ENCODE assay signal across 1 cellular context in the genomic region with DNA sequence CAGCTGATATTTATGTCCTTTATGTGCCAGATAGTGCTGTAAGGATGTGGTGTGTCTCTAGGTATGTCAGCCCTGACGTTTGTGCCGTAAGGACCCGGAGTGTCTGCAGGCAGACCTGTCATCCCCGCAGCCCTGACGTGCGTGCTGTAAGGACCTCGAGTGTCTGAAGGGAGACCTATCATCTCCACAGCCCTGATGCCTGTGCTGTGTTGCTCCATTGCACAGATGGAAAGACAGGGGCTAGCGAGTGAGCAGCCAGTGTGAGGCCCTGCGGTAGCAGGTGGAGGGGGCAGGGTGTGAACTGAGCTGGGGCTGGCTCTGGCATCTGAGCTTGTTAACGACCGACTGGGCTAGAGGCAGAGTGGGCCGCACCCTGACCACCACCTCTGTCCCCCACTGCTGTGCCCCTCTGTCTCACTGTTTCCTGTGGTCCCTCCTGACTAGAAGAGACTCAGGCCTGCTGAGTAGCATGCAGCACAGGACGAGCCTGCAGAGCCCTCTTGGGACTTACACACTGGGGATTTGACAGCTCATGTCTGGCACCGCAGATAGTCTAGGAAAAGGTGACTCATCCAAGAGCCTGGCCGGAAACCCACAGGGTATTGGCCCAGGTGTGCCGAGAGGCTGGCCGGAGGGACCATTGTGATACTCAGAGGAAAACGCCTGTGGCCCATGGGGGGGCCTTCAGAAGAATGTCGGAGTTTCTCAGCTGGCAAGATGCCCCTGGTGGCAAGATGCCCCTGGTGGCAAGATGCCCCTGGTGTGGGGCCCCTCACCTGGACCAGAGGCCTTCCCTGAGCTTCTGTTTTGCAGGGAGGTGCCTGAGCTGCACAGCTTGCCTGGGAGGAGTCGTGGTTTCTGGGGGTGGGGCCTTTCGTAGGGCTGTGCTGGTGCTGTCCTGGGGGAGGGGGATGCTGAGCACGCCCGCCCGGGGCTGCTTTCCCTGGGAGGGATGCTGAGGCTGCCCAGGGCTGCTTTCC.
A peak's percentile ranks its signal among the peaks of the same experiment; 100 is the strongest.
TF ChIP-seq lines count a peak whose summit lies in the region.

No MANE protein-coding gene starts in this region.

TF ChIP-seq in K562, 482 proteins besides CTCF, POLR2A, EP300 and RAD21 (continued from another document and continues in another):
- TF ChIP-seq, protein P1, sequence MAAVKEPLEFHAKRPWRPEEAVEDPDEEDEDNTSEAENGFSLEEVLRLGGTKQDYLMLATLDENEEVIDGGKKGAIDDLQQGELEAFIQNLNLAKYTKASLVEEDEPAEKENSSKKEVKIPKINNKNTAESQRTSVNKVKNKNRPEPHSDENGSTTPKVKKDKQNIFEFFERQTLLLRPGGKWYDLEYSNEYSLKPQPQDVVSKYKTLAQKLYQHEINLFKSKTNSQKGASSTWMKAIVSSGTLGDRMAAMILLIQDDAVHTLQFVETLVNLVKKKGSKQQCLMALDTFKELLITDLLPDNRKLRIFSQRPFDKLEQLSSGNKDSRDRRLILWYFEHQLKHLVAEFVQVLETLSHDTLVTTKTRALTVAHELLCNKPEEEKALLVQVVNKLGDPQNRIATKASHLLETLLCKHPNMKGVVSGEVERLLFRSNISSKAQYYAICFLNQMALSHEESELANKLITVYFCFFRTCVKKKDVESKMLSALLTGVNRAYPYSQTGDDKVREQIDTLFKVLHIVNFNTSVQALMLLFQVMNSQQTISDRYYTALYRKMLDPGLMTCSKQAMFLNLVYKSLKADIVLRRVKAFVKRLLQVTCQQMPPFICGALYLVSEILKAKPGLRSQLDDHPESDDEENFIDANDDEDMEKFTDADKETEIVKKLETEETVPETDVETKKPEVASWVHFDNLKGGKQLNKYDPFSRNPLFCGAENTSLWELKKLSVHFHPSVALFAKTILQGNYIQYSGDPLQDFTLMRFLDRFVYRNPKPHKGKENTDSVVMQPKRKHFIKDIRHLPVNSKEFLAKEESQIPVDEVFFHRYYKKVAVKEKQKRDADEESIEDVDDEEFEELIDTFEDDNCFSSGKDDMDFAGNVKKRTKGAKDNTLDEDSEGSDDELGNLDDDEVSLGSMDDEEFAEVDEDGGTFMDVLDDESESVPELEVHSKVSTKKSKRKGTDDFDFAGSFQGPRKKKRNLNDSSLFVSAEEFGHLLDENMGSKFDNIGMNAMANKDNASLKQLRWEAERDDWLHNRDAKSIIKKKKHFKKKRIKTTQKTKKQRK (IDR thresholded peaks at IDR 0.05; ENCODE audit: borderline replicate concordance, low read depth, low read length): no peak
- no peak for TF ChIP-seq SAP30 (IDR thresholded peaks at IDR 0.05; ENCODE audit: borderline replicate concordance, insufficient read depth, low read depth, low read length, poor library complexity, severe bottlenecking)
- TF ChIP-seq, protein P2, sequence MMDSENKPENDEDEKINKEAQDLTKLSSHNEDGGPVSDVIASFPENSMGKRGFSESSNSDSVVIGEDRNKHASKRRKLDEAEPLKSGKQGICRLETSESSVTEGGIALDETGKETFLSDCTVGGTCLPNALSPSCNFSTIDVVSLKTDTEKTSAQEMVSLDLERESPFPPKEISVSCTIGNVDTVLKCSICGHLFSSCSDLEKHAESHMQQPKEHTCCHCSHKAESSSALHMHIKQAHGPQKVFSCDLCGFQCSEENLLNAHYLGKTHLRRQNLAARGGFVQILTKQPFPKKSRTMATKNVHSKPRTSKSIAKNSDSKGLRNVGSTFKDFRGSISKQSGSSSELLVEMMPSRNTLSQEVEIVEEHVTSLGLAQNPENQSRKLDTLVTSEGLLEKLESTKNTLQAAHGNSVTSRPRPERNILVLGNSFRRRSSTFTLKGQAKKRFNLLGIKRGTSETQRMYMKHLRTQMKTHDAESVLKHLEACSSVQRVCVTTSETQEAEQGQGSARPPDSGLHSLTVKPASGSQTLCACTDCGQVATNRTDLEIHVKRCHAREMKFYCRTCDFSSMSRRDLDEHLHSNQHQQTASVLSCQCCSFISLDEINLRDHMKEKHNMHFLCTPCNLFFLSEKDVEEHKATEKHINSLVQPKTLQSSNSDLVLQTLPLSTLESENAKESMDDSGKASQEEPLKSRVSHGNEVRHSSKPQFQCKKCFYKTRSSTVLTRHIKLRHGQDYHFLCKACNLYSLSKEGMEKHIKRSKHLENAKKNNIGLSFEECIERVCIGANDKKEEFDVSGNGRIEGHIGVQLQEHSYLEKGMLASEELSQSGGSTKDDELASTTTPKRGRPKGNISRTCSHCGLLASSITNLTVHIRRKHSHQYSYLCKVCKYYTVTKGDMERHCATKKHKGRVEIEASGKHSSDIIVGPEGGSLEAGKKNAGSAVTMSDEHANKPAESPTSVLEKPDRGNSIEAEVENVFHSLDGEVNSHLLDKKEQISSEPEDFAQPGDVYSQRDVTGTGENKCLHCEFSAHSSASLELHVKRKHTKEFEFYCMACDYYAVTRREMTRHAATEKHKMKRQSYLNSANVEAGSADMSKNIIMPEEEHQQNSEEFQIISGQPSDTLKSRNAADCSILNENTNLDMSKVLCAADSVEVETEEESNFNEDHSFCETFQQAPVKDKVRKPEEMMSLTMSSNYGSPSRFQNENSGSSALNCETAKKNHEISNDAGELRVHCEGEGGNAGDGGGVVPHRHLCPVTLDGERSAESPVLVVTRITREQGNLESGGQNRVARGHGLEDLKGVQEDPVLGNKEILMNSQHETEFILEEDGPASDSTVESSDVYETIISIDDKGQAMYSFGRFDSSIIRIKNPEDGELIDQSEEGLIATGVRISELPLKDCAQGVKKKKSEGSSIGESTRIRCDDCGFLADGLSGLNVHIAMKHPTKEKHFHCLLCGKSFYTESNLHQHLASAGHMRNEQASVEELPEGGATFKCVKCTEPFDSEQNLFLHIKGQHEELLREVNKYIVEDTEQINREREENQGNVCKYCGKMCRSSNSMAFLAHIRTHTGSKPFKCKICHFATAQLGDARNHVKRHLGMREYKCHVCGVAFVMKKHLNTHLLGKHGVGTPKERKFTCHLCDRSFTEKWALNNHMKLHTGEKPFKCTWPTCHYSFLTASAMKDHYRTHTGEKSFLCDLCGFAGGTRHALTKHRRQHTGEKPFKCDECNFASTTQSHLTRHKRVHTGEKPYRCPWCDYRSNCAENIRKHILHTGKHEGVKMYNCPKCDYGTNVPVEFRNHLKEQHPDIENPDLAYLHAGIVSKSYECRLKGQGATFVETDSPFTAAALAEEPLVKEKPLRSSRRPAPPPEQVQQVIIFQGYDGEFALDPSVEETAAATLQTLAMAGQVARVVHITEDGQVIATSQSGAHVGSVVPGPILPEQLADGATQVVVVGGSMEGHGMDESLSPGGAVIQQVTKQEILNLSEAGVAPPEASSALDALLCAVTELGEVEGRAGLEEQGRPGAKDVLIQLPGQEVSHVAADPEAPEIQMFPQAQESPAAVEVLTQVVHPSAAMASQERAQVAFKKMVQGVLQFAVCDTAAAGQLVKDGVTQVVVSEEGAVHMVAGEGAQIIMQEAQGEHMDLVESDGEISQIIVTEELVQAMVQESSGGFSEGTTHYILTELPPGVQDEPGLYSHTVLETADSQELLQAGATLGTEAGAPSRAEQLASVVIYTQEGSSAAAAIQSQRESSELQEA (IDR thresholded peaks at IDR 0.05; ENCODE audit: low read depth): no peak
- no peak for TF ChIP-seq ZNF408 (CRISPR knock-in tag; IDR thresholded peaks at IDR 0.05; ENCODE audit: low read depth)
- TF ChIP-seq, protein P3, sequence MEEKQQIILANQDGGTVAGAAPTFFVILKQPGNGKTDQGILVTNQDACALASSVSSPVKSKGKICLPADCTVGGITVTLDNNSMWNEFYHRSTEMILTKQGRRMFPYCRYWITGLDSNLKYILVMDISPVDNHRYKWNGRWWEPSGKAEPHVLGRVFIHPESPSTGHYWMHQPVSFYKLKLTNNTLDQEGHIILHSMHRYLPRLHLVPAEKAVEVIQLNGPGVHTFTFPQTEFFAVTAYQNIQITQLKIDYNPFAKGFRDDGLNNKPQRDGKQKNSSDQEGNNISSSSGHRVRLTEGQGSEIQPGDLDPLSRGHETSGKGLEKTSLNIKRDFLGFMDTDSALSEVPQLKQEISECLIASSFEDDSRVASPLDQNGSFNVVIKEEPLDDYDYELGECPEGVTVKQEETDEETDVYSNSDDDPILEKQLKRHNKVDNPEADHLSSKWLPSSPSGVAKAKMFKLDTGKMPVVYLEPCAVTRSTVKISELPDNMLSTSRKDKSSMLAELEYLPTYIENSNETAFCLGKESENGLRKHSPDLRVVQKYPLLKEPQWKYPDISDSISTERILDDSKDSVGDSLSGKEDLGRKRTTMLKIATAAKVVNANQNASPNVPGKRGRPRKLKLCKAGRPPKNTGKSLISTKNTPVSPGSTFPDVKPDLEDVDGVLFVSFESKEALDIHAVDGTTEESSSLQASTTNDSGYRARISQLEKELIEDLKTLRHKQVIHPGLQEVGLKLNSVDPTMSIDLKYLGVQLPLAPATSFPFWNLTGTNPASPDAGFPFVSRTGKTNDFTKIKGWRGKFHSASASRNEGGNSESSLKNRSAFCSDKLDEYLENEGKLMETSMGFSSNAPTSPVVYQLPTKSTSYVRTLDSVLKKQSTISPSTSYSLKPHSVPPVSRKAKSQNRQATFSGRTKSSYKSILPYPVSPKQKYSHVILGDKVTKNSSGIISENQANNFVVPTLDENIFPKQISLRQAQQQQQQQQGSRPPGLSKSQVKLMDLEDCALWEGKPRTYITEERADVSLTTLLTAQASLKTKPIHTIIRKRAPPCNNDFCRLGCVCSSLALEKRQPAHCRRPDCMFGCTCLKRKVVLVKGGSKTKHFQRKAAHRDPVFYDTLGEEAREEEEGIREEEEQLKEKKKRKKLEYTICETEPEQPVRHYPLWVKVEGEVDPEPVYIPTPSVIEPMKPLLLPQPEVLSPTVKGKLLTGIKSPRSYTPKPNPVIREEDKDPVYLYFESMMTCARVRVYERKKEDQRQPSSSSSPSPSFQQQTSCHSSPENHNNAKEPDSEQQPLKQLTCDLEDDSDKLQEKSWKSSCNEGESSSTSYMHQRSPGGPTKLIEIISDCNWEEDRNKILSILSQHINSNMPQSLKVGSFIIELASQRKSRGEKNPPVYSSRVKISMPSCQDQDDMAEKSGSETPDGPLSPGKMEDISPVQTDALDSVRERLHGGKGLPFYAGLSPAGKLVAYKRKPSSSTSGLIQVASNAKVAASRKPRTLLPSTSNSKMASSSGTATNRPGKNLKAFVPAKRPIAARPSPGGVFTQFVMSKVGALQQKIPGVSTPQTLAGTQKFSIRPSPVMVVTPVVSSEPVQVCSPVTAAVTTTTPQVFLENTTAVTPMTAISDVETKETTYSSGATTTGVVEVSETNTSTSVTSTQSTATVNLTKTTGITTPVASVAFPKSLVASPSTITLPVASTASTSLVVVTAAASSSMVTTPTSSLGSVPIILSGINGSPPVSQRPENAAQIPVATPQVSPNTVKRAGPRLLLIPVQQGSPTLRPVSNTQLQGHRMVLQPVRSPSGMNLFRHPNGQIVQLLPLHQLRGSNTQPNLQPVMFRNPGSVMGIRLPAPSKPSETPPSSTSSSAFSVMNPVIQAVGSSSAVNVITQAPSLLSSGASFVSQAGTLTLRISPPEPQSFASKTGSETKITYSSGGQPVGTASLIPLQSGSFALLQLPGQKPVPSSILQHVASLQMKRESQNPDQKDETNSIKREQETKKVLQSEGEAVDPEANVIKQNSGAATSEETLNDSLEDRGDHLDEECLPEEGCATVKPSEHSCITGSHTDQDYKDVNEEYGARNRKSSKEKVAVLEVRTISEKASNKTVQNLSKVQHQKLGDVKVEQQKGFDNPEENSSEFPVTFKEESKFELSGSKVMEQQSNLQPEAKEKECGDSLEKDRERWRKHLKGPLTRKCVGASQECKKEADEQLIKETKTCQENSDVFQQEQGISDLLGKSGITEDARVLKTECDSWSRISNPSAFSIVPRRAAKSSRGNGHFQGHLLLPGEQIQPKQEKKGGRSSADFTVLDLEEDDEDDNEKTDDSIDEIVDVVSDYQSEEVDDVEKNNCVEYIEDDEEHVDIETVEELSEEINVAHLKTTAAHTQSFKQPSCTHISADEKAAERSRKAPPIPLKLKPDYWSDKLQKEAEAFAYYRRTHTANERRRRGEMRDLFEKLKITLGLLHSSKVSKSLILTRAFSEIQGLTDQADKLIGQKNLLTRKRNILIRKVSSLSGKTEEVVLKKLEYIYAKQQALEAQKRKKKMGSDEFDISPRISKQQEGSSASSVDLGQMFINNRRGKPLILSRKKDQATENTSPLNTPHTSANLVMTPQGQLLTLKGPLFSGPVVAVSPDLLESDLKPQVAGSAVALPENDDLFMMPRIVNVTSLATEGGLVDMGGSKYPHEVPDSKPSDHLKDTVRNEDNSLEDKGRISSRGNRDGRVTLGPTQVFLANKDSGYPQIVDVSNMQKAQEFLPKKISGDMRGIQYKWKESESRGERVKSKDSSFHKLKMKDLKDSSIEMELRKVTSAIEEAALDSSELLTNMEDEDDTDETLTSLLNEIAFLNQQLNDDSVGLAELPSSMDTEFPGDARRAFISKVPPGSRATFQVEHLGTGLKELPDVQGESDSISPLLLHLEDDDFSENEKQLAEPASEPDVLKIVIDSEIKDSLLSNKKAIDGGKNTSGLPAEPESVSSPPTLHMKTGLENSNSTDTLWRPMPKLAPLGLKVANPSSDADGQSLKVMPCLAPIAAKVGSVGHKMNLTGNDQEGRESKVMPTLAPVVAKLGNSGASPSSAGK (IDR thresholded peaks at IDR 0.05): no peak
- no peak for TF ChIP-seq HSF4 (CRISPR knock-in tag; IDR thresholded peaks at IDR 0.05; ENCODE audit: borderline replicate concordance)
- no peak for TF ChIP-seq MTA1 (IDR thresholded peaks at IDR 0.05; ENCODE audit: borderline replicate concordance)
- TF ChIP-seq, protein P4, sequence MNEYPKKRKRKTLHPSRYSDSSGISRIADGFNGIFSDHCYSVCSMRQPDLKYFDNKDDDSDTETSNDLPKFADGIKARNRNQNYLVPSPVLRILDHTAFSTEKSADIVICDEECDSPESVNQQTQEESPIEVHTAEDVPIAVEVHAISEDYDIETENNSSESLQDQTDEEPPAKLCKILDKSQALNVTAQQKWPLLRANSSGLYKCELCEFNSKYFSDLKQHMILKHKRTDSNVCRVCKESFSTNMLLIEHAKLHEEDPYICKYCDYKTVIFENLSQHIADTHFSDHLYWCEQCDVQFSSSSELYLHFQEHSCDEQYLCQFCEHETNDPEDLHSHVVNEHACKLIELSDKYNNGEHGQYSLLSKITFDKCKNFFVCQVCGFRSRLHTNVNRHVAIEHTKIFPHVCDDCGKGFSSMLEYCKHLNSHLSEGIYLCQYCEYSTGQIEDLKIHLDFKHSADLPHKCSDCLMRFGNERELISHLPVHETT (CRISPR knock-in tag; conservative IDR thresholded peaks at IDR 0.05 in 1 of 2, IDR thresholded peaks at IDR 0.05 in 1 of 2): no peak
- no peak for TF ChIP-seq POLR3G (IDR thresholded peaks at IDR 0.05; ENCODE audit: extremely low read depth, insufficient read length, insufficient replicate concordance)
- TF ChIP-seq ZNF24 (IDR thresholded peaks at IDR 0.05): no peak
- TF ChIP-seq OTX1 (CRISPR knock-in tag; IDR thresholded peaks at IDR 0.05): no peak
- no peak for TF ChIP-seq PPARD (CRISPR knock-in tag; IDR thresholded peaks at IDR 0.05)
- TF ChIP-seq MTA2 (IDR thresholded peaks at IDR 0.05; ENCODE audit: low read depth): 0 out of 2 replicates have a peak, but pooled peaks have one; percentile 22
- no peak for TF ChIP-seq ZNF263 (CRISPR knock-in tag; IDR thresholded peaks at IDR 0.05; ENCODE audit: borderline replicate concordance)
- no peak for TF ChIP-seq PURB (CRISPR knock-in tag; IDR thresholded peaks at IDR 0.05; ENCODE audit: low read depth)
- TF ChIP-seq, protein P5, sequence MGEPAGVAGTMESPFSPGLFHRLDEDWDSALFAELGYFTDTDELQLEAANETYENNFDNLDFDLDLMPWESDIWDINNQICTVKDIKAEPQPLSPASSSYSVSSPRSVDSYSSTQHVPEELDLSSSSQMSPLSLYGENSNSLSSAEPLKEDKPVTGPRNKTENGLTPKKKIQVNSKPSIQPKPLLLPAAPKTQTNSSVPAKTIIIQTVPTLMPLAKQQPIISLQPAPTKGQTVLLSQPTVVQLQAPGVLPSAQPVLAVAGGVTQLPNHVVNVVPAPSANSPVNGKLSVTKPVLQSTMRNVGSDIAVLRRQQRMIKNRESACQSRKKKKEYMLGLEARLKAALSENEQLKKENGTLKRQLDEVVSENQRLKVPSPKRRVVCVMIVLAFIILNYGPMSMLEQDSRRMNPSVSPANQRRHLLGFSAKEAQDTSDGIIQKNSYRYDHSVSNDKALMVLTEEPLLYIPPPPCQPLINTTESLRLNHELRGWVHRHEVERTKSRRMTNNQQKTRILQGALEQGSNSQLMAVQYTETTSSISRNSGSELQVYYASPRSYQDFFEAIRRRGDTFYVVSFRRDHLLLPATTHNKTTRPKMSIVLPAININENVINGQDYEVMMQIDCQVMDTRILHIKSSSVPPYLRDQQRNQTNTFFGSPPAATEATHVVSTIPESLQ (CRISPR knock-in tag; IDR thresholded peaks at IDR 0.05): no peak
- 0 out of 2 replicates have a peak, but pooled peaks have one; percentile 49 for TF ChIP-seq PML (IDR thresholded peaks at IDR 0.05; ENCODE audit: low read length)
